ENCODE assay signal across 24 cellular contexts in genomic region chr4:148271166-148271565, GRCh38.
"Had no signal": no experiment of that assay in that cellular context is flagged by ENCODE, and none has a peak within 500 bp of the region (broad histone marks: within the 10 kb centered on the region; RNA-seq: fewer than 3 reads in every experiment).

No MANE protein-coding gene starts in this region.

- H3K27ac Mint-ChIP-seq: immature natural killer cell; natural killer cell treated with Interleukin-12 subunit alpha and Interleukin-12 subunit beta and Interleukin-15 and Interleukin-18, amount 100 ng/mL, for 72 hours; stimulated activated memory B cell treated with anti-CD40 and anti-IgM and Interleukin-4, amounts not matched to agents 10 μg/mL and 1 μg/mL and 100 μg/mL, for 72 hours; stimulated activated naive CD8-positive, alpha-beta T cell treated with anti-CD3 and anti-CD28 coated beads, Interleukin-15, amount 100 ng/mL, for 72 hours; type B pancreatic cell had no signal

- H3K4me1 Mint-ChIP-seq: immature natural killer cell had no signal

- H3K9me3 ChIP-seq: mucosa of descending colon, psoas muscle, right lobe of liver, tibial nerve, uterus had no signal

- H3K4me2 ChIP-seq: smooth muscle cell had no signal

- H3K4me3 ChIP-seq: lung, mucosa of descending colon, psoas muscle, right lobe of liver, smooth muscle cell, tibial nerve, uterus had no signal

- H3K27me3 Mint-ChIP-seq: naive thymus-derived CD4-positive, alpha-beta T cell; stimulated activated memory B cell treated with anti-CD40 and anti-IgM and Interleukin-4, amounts not matched to agents 10 μg/mL and 1 μg/mL and 100 μg/mL, for 72 hours; stimulated activated naive CD8-positive, alpha-beta T cell treated with anti-CD3 and anti-CD28 coated beads, Interleukin-15, amount 100 ng/mL, for 72 hours; type B pancreatic cell had no signal

- ATAC-seq: left lobe of liver; mucosa of descending colon; naive thymus-derived CD4-positive, alpha-beta T cell; natural killer cell treated with Interleukin-12 subunit alpha and Interleukin-12 subunit beta and Interleukin-15 and Interleukin-18, amount 100 ng/mL, for 72 hours; psoas muscle; stimulated activated memory B cell treated with anti-CD40 and anti-IgM and Interleukin-4, amounts not matched to agents 10 μg/mL and 1 μg/mL and 100 μg/mL, for 72 hours; stimulated activated naive CD8-positive, alpha-beta T cell treated with anti-CD3 and anti-CD28 coated beads, Interleukin-15, amount 100 ng/mL, for 72 hours had no signal

- H3K27ac ChIP-seq: parathyroid adenoma, psoas muscle, right lobe of liver had no signal

- DNase-seq: hypothalamus; immature natural killer cell; islet precursor cell; midbrain; mucosa of descending colon; naive thymus-derived CD4-positive, alpha-beta T cell; psoas muscle; right lobe of liver; stimulated activated CD4-positive, alpha-beta T cell treated with anti-CD3 and anti-CD28 coated beads, Interleukin-1b, Interleukin-23, amount 100 ng/mL, for 48 hours; stimulated activated CD4-positive, alpha-beta T cell treated with anti-CD3 and anti-CD28 coated beads, Interleukin-2, amount 100 ng/mL, for 48 hours; stimulated activated CD4-positive, alpha-beta T cell treated with anti-CD3 and anti-CD28 coated beads, Interleukin-4, amount 100 ng/mL, for 4 hours; stimulated activated CD8-positive, alpha-beta memory T cell treated with anti-CD3 and anti-CD28 coated beads, Interleukin-4, amount 100 ng/mL, for 48 hours; stimulated activated naive CD4-positive, alpha-beta T cell treated with Interleukin-2 at 50 U/mL for 16 hours; stimulated activated naive CD8-positive, alpha-beta T cell treated with anti-CD3 and anti-CD28 coated beads, Interleukin-15, amount 100 ng/mL, for 72 hours; substantia nigra; uterus had no signal

- H3K4me3 Mint-ChIP-seq: immature natural killer cell; natural killer cell treated with Interleukin-12 subunit alpha and Interleukin-12 subunit beta and Interleukin-15 and Interleukin-18, amount 100 ng/mL, for 72 hours; stimulated activated memory B cell treated with anti-CD40 and anti-IgM and Interleukin-4, amounts not matched to agents 10 μg/mL and 1 μg/mL and 100 μg/mL, for 72 hours; stimulated activated naive CD8-positive, alpha-beta T cell treated with anti-CD3 and anti-CD28 coated beads, Interleukin-15, amount 100 ng/mL, for 72 hours; type B pancreatic cell had no signal

- H3K9ac ChIP-seq: parathyroid adenoma had no signal

- H2AFZ ChIP-seq: parathyroid adenoma had no signal

- H3K27me3 ChIP-seq: right lobe of liver, tibial nerve, uterus had no signal

- H3K36me3 ChIP-seq: right lobe of liver, tibial nerve, uterus had no signal

- H3K9me3 Mint-ChIP-seq: naive thymus-derived CD4-positive, alpha-beta T cell; natural killer cell treated with Interleukin-12 subunit alpha and Interleukin-12 subunit beta and Interleukin-15 and Interleukin-18, amount 100 ng/mL, for 72 hours had no signal

- H3K4me1 ChIP-seq: parathyroid adenoma, uterus had no signal

- H3K36me3 Mint-ChIP-seq: immature natural killer cell; natural killer cell treated with Interleukin-12 subunit alpha and Interleukin-12 subunit beta and Interleukin-15 and Interleukin-18, amount 100 ng/mL, for 72 hours; type B pancreatic cell had no signal
